16 cellular contexts compared by ENCODE assay signal in genomic region chr15:100248236-100248635, GRCh38.
"Had no signal": no experiment of that assay in that cellular context is flagged by ENCODE, and none has a peak within 500 bp of the region (broad histone marks: within the 10 kb centered on the region; RNA-seq: fewer than 3 reads in every experiment).

No MANE protein-coding gene starts in this region.

- H3K4me3 ChIP-seq: mucosa of descending colon, right atrium auricular region, suprapubic skin, tibial artery, upper lobe of right lung, vagina had no signal

- H3K27ac ChIP-seq: foreskin keratinocyte, right atrium auricular region, suprapubic skin, tibial artery, upper lobe of right lung, vagina had no signal

- ATAC-seq: effector memory CD8-positive, alpha-beta T cell; foreskin keratinocyte; left cardiac atrium; mucosa of descending colon; naive thymus-derived CD8-positive, alpha-beta T cell had no signal

- H3K36me3 ChIP-seq: right atrium auricular region, suprapubic skin, tibial artery, upper lobe of right lung, vagina had no signal

- H3K27me3 ChIP-seq: right atrium auricular region, suprapubic skin, tibial artery, upper lobe of right lung, vagina had no signal

- H3K4me1 ChIP-seq: foreskin keratinocyte, upper lobe of right lung had no signal

- H3K9me3 ChIP-seq: mucosa of descending colon, right atrium auricular region, suprapubic skin, tibial artery, upper lobe of right lung, vagina had no signal

- DNase-seq: cortex of kidney; effector memory CD8-positive, alpha-beta T cell; foreskin keratinocyte; kidney; left cardiac atrium; mucosa of descending colon; naive thymus-derived CD8-positive, alpha-beta T cell; posterior cingulate gyrus; small intestine; stimulated activated CD4-positive, alpha-beta T cell treated with anti-CD3 and anti-CD28 coated beads, Interleukin-12 subunit alpha, Interleukin-12 subunit beta, amount 100 ng/mL, for 4 hours; stimulated activated naive CD4-positive, alpha-beta T cell treated with Interleukin-2 at 50 U/mL for 16 hours; upper lobe of right lung had no signal
